13 cellular contexts compared by ENCODE assay signal in the genomic region with DNA sequence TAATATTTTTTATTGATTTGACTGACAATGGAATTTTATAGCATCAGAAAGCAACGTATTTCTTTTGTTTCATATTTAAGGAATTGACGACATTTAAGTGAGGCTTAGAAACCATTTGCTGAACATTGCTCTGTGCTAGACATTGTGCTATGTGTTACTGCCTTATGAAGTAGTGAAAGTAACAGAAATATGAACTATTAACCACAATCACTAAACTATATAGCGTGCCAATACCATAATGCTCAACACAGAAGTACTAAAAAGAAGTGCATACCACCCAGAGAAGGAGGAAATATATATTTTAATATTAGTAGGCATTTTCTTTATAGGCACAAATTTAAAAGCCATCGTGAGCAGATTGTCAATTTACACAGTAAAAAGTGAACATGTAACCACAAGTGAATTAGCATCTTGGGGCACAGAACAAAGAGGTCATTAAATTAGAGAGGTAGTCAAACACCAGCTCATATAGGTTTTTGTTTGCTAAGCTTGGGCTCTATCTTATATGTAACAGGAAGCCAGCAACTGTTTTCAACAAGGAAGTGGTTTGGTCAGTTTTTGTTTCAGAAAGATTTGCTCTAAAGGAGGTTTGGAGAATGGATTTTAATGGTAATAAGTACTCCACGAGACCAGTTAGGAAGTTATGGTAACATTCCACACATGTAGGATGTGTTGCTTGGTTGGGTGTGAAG.
DNase-seq lines count a peak whose midpoint lies in the region; ATAC-seq lines count a peak whose summit lies in the region.
"Had no signal": no experiment of that assay in that cellular context is flagged by ENCODE, and none has a peak within 500 bp of the region (broad histone marks: within the 10 kb centered on the region; RNA-seq: fewer than 3 reads in every experiment).

No MANE protein-coding gene starts in this region.

- no peaks in the 10 kb centered on the region for H3K36me3 ChIP-seq in H7 (replicated peaks; ENCODE audit: control insufficient read depth, insufficient read depth, low read length)
- H3K36me3 ChIP-seq: stomach had no signal

- ATAC-seq in GM18907 (IDR thresholded peaks at IDR 0.05; ENCODE audit: unreplicated experiment) (peak; percentile 63), HG03159 (IDR thresholded peaks at IDR 0.05; ENCODE audit: unreplicated experiment) (peak; percentile 91)
- ATAC-seq in activated T-helper 17 cell treated with anti-CD3 and anti-CD28 coated beads, Interleukin-2, amount 50 U/mL, for 72 hours (replicated peaks), result no peak
- ATAC-seq: body of pancreas, left cardiac atrium had no signal

- no peaks in the 10 kb centered on the region for H3K27me3 ChIP-seq in H7 (ENCODE audit: control insufficient read depth, insufficient read depth, low read length)
- H3K27me3 ChIP-seq: body of pancreas, stomach had no signal

- H3K4me3 ChIP-seq in H7 (ENCODE audit: insufficient read depth, low read depth, low read length), result no peak overlapping the region
- H3K4me3 ChIP-seq: body of pancreas, stomach had no signal

- H3K36me3 Mint-ChIP-seq in activated T-helper 17 cell treated with anti-CD3 and anti-CD28 coated beads, Interleukin-2, amount 50 U/mL, for 72 hours (ENCODE audit: low read depth), result no peaks in the 10 kb centered on the region

- H3K27ac Mint-ChIP-seq in activated T-helper 17 cell treated with anti-CD3 and anti-CD28 coated beads, Interleukin-2, amount 50 U/mL, for 72 hours, result no peak overlapping the region
- H3K27ac Mint-ChIP-seq: activated naive CD4-positive, alpha-beta T cell treated with anti-CD3 and anti-CD28 coated beads for 36 hours had no signal

- DNase-seq in AML-193 (lab: John Stamatoyannopoulos, UW) (peak; percentile 13 to 23), NCI-H774 (lab: John Stamatoyannopoulos, UW) (peak; percentile 2), NCI-H1930 (lab: John Stamatoyannopoulos, UW) (no peak), NCI-H1105 treated with DMSO at 0.1 percent for 48 hours (lab: John Stamatoyannopoulos, UW) (no peak), H7 (no peak)
- DNase-seq: activated naive CD4-positive, alpha-beta T cell treated with anti-CD3 and anti-CD28 coated beads for 36 hours; body of pancreas; left cardiac atrium; posterior cingulate gyrus; stomach had no signal

- H3K9me3 Mint-ChIP-seq in activated T-helper 17 cell treated with anti-CD3 and anti-CD28 coated beads, Interleukin-2, amount 50 U/mL, for 72 hours, result peaks cover 5% of the 10 kb centered on the region

- no peaks in the 10 kb centered on the region for H3K27me3 Mint-ChIP-seq in activated T-helper 17 cell treated with anti-CD3 and anti-CD28 coated beads, Interleukin-2, amount 50 U/mL, for 72 hours

- no peaks in the 10 kb centered on the region for H3K4me1 Mint-ChIP-seq in activated T-helper 17 cell treated with anti-CD3 and anti-CD28 coated beads, Interleukin-2, amount 50 U/mL, for 72 hours

- no peak overlapping the region for H3K4me3 Mint-ChIP-seq in activated T-helper 17 cell treated with anti-CD3 and anti-CD28 coated beads, Interleukin-2, amount 50 U/mL, for 72 hours
- H3K4me3 Mint-ChIP-seq: activated naive CD4-positive, alpha-beta T cell treated with anti-CD3 and anti-CD28 coated beads for 36 hours had no signal

Comparison
In these comparisons a context has a peak if more than half of its experiments do, and no peak if none do; other contexts are left out.
1. DNase-seq: peak in AML-193 (2 of 2) and NCI-H774 (single experiment); none in NCI-H1930 (0 of 2), NCI-H1105 treated with DMSO at 0.1 percent for 48 hours (single experiment) and H7 (single experiment).